Comparison of ENCODE assay signal across 9 cellular contexts in genomic region chr17:77332981-77333685, GRCh38.
A peak's percentile ranks its signal among the peaks of the same experiment; 100 is the strongest.
DNase-seq lines count a peak whose midpoint lies in the region; ATAC-seq and TF ChIP-seq lines count a peak whose summit lies in the region.
"Had no signal": no experiment of that assay in that cellular context is flagged by ENCODE, and none has a peak within 500 bp of the region (broad histone marks: within the 10 kb centered on the region; RNA-seq: fewer than 3 reads in every experiment).

No MANE protein-coding gene starts in this region.

- intact Hi-C loops in activated CD4-positive, alpha-beta memory T cell treated with anti-CD3 and anti-CD28 coated beads for 36 hours (cut with micrococcal nuclease) = loop anchor here (1.0 to 10.0 kb wide), 7 partner anchors 8 to 502 kb away; no protein-coding TSS in a partner anchor
- intact Hi-C loops in right cardiac atrium (cut with DNase I) = loop anchor here in 3 of 4 donors (5.0 to 10.0 kb wide), 3 partner anchors 39 to 94 kb away; no protein-coding TSS in a partner anchor

- peaks cover 3% of the 10 kb centered on the region for H3K36me3 Mint-ChIP-seq in activated CD4-positive, alpha-beta memory T cell treated with anti-CD3 and anti-CD28 coated beads for 36 hours
- no peaks in the 10 kb centered on the region for H3K36me3 Mint-ChIP-seq in endothelial cell (ENCODE audit: low read depth, unreplicated experiment)

- H3K27ac ChIP-seq in suprapubic skin = peak overlapping the region; percentile 63
- H3K27ac ChIP-seq in right cardiac atrium (ENCODE audit: low read length) = no peak overlapping the region
- H3K27ac ChIP-seq: ovary had no signal

- no peaks in the 10 kb centered on the region for H3K27me3 Mint-ChIP-seq in activated CD4-positive, alpha-beta memory T cell treated with anti-CD3 and anti-CD28 coated beads for 36 hours
- no peaks in the 10 kb centered on the region for H3K27me3 Mint-ChIP-seq in endothelial cell (ENCODE audit: unreplicated experiment)

- POLR2A ChIA-PET in activated CD4-positive, alpha-beta memory T cell treated with anti-CD3 and anti-CD28 coated beads for 36 hours (lab: Charles Lee) = interaction anchor here (1.0 to 1.5 kb wide), 3 partner anchors 57 to 139 kb away, joined by 3 to 5 read pairs (median 3); no protein-coding TSS in a partner anchor

- TF ChIP-seq CTCF in fibroblast of the aortic adventitia (IDR thresholded peaks at IDR 0.05; ENCODE audit: insufficient read depth, low read length) (no peak), suprapubic skin (IDR thresholded peaks at IDR 0.05) (no peak), endothelial cell (IDR thresholded peaks at IDR 0.05; ENCODE audit: unreplicated experiment) (no peak), BE2C (IDR thresholded peaks at IDR 0.05; ENCODE audit: low read depth, low read length) (no peak)

- TF ChIP-seq EP300 in suprapubic skin (IDR thresholded peaks at IDR 0.05) = no peak

- no peak for TF ChIP-seq POLR2A in suprapubic skin (IDR thresholded peaks at IDR 0.05)

- CTCF ChIA-PET in activated CD4-positive, alpha-beta memory T cell treated with anti-CD3 and anti-CD28 coated beads for 36 hours (lab: Charles Lee) = interaction anchor here (1.0 to 5.3 kb wide), 11 partner anchors 7 to 162 kb away, joined by 3 to 65 read pairs (median 10); no protein-coding TSS in a partner anchor

- peaks cover 16% of the 10 kb centered on the region for H3K9me3 Mint-ChIP-seq in activated CD4-positive, alpha-beta memory T cell treated with anti-CD3 and anti-CD28 coated beads for 36 hours
- no peaks in the 10 kb centered on the region for H3K9me3 Mint-ChIP-seq in endothelial cell (ENCODE audit: unreplicated experiment)

- H3K36me3 ChIP-seq in suprapubic skin (no peaks in the 10 kb centered on the region), BE2C (no peaks in the 10 kb centered on the region)
- H3K36me3 ChIP-seq: ovary had no signal

- H3K4me1 ChIP-seq in suprapubic skin (peaks cover 47% of the 10 kb centered on the region), right cardiac atrium (ENCODE audit: control insufficient read depth, insufficient read depth, low read length) (peaks cover 2% of the 10 kb centered on the region), BE2C (no peaks in the 10 kb centered on the region)

- no peak for ATAC-seq in right cardiac atrium

- H3K27me3 ChIP-seq in suprapubic skin (no peaks in the 10 kb centered on the region), right cardiac atrium (ENCODE audit: control insufficient read depth, insufficient read depth) (no peaks in the 10 kb centered on the region), BE2C (no peaks in the 10 kb centered on the region)
- H3K27me3 ChIP-seq: ovary had no signal

- peaks cover 41% of the 10 kb centered on the region for H3K4me1 Mint-ChIP-seq in activated CD4-positive, alpha-beta memory T cell treated with anti-CD3 and anti-CD28 coated beads for 36 hours (ENCODE audit: low read depth)
- peaks cover 19% of the 10 kb centered on the region for H3K4me1 Mint-ChIP-seq in endothelial cell (ENCODE audit: unreplicated experiment)

- DNase-seq in activated effector memory CD4-positive, alpha-beta T cell treated with anti-CD3 and anti-CD28 coated beads, Interleukin-2, amount 50 U/mL, for 16 hours = peak; percentile 72
- DNase-seq in activated effector memory CD4-positive, alpha-beta T cell treated with Interleukin-2 at 50 U/mL for 16 hours = no peak
- DNase-seq in activated CD4-positive, alpha-beta memory T cell treated with anti-CD3 and anti-CD28 coated beads for 36 hours = peak; percentile 67
- DNase-seq in fibroblast of the aortic adventitia (ENCODE audit: low read depth) = peak; percentile 92
- DNase-seq in suprapubic skin (ENCODE audit: low spot score in 2 of 2) = peak; percentile 50 to 59
- no peak for DNase-seq in right cardiac atrium
- DNase-seq in endothelial cell (ENCODE audit: low spot score) = no peak
- DNase-seq in BE2C = no peak

- no peaks in the 10 kb centered on the region for H3K9me3 ChIP-seq in suprapubic skin
- no peaks in the 10 kb centered on the region for H3K9me3 ChIP-seq in right cardiac atrium (ENCODE audit: control insufficient read depth, low read length)
- 0 out of 2 replicates have a peak, but pooled peaks cover 2% of the 10 kb centered on the region for H3K9me3 ChIP-seq in BE2C
- H3K9me3 ChIP-seq: ovary had no signal

- peak overlapping the region; percentile 64 for H3K4me3 Mint-ChIP-seq in activated CD4-positive, alpha-beta memory T cell treated with anti-CD3 and anti-CD28 coated beads for 36 hours
- no peak overlapping the region for H3K4me3 Mint-ChIP-seq in endothelial cell (ENCODE audit: unreplicated experiment)

- H3K4me3 ChIP-seq in fibroblast of the aortic adventitia (ENCODE audit: low read depth, low read length) (no peak overlapping the region), suprapubic skin (no peak overlapping the region), right cardiac atrium (ENCODE audit: low read length) (no peak overlapping the region), BE2C (ENCODE audit: low read depth, low read length) (no peak overlapping the region)
- H3K4me3 ChIP-seq: ovary had no signal

- peak overlapping the region; percentile 89 for H3K27ac Mint-ChIP-seq in activated CD4-positive, alpha-beta memory T cell treated with anti-CD3 and anti-CD28 coated beads for 36 hours
- no peak overlapping the region for H3K27ac Mint-ChIP-seq in endothelial cell (ENCODE audit: unreplicated experiment)

- 45% methylated on average over 7 of the region's 7 CpGs for WGBS in suprapubic skin
- 85% methylated on average over 7 of the region's 7 CpGs for WGBS in right cardiac atrium

Comparison
In these comparisons a context has a peak if more than half of its experiments do, and no peak if none do; other contexts are left out.
1. DNase-seq: peak in activated effector memory CD4-positive, alpha-beta T cell treated with anti-CD3 and anti-CD28 coated beads, Interleukin-2, amount 50 U/mL, for 16 hours (single experiment), activated CD4-positive, alpha-beta memory T cell treated with anti-CD3 and anti-CD28 coated beads for 36 hours (single experiment), fibroblast of the aortic adventitia (single experiment) and suprapubic skin (2 of 2); none in activated effector memory CD4-positive, alpha-beta T cell treated with Interleukin-2 at 50 U/mL for 16 hours (single experiment), right cardiac atrium (0 of 3), endothelial cell (single experiment) and BE2C (single experiment).